ENCODE assay signal across 1 cellular context in the genomic region with DNA sequence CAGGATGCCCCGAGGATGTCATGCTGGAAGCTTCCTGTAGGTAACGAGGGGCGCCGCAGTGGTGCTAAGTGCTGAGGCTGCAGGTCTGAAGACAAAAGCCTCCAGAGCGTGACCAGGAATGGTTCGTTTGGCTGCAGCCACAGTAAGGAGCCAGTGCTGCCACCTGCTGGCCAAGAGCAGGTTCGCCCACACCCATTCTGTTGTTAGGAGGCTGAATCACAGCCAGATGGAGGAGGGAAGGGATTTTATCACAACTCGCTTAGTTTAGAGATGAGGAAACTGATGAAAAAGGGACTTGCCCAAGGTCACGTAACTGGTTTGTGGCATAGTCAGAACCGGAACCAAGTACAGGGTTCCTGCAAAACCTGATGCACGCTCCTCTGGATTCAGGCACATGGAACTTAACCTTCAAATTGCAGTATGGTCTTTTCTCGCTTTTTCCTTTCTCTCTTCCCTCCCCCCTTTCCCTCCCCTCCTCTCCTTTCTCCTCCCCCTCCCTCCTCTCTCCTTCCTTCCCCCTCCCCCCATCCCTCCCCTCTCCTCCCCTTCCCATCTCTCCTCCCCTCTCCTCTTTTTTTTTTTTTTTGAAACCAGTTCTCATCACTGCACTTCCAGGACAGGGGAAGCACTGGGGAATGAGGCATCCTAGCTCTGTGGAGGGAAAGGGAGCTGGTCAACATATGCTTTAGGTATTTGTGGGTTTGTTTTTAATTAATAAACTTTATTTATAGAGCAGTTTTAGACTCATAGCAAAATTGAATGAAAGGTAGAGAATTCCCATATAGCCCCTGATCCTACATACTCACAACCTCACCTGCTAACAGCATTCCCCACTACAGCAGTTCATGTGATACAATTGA.
TF ChIP-seq lines count a peak whose summit lies in the region.

No MANE protein-coding gene starts in this region.

TF ChIP-seq in HepG2, 621 proteins besides CTCF, POLR2A, EP300 and RAD21 (continued from another document and continues in another):
- TF ChIP-seq, protein P1, sequence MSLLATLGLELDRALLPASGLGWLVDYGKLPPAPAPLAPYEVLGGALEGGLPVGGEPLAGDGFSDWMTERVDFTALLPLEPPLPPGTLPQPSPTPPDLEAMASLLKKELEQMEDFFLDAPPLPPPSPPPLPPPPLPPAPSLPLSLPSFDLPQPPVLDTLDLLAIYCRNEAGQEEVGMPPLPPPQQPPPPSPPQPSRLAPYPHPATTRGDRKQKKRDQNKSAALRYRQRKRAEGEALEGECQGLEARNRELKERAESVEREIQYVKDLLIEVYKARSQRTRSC (CRISPR knock-in tag; IDR thresholded peaks at IDR 0.05; ENCODE audit: low read depth), result no peak
- TF ChIP-seq, protein P2, sequence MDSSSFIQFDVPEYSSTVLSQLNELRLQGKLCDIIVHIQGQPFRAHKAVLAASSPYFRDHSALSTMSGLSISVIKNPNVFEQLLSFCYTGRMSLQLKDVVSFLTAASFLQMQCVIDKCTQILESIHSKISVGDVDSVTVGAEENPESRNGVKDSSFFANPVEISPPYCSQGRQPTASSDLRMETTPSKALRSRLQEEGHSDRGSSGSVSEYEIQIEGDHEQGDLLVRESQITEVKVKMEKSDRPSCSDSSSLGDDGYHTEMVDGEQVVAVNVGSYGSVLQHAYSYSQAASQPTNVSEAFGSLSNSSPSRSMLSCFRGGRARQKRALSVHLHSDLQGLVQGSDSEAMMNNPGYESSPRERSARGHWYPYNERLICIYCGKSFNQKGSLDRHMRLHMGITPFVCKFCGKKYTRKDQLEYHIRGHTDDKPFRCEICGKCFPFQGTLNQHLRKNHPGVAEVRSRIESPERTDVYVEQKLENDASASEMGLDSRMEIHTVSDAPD (CRISPR knock-in tag; IDR thresholded peaks at IDR 0.05), result peak; percentile 36; the same call in 1 of the 2 replicates
- no peak for TF ChIP-seq ZNF296 (CRISPR knock-in tag; conservative IDR thresholded peaks at IDR 0.05)
- TF ChIP-seq, protein P3, sequence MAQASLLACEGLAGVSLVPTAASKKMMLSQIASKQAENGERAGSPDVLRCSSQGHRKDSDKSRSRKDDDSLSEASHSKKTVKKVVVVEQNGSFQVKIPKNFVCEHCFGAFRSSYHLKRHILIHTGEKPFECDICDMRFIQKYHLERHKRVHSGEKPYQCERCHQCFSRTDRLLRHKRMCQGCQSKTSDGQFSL (CRISPR knock-in tag; IDR thresholded peaks at IDR 0.05), result no peak
- TF ChIP-seq, protein P4, sequence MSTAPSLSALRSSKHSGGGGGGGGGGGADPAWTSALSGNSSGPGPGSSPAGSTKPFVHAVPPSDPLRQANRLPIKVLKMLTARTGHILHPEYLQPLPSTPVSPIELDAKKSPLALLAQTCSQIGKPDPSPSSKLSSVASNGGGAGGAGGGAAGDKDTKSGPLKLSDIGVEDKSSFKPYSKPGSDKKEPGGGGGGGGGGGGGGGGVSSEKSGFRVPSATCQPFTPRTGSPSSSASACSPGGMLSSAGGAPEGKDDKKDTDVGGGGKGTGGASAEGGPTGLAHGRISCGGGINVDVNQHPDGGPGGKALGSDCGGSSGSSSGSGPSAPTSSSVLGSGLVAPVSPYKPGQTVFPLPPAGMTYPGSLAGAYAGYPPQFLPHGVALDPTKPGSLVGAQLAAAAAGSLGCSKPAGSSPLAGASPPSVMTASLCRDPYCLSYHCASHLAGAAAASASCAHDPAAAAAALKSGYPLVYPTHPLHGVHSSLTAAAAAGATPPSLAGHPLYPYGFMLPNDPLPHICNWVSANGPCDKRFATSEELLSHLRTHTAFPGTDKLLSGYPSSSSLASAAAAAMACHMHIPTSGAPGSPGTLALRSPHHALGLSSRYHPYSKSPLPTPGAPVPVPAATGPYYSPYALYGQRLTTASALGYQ (CRISPR knock-in tag; IDR thresholded peaks at IDR 0.05), result no peak
- TF ChIP-seq GFI1 (CRISPR knock-in tag; IDR thresholded peaks at IDR 0.05; ENCODE audit: borderline replicate concordance), result 0 out of 2 replicates have a peak, but pooled peaks have one; percentile 30
- TF ChIP-seq ZNF558 (CRISPR knock-in tag; IDR thresholded peaks at IDR 0.05; ENCODE audit: borderline replicate concordance), result no peak
- TF ChIP-seq, protein P5, sequence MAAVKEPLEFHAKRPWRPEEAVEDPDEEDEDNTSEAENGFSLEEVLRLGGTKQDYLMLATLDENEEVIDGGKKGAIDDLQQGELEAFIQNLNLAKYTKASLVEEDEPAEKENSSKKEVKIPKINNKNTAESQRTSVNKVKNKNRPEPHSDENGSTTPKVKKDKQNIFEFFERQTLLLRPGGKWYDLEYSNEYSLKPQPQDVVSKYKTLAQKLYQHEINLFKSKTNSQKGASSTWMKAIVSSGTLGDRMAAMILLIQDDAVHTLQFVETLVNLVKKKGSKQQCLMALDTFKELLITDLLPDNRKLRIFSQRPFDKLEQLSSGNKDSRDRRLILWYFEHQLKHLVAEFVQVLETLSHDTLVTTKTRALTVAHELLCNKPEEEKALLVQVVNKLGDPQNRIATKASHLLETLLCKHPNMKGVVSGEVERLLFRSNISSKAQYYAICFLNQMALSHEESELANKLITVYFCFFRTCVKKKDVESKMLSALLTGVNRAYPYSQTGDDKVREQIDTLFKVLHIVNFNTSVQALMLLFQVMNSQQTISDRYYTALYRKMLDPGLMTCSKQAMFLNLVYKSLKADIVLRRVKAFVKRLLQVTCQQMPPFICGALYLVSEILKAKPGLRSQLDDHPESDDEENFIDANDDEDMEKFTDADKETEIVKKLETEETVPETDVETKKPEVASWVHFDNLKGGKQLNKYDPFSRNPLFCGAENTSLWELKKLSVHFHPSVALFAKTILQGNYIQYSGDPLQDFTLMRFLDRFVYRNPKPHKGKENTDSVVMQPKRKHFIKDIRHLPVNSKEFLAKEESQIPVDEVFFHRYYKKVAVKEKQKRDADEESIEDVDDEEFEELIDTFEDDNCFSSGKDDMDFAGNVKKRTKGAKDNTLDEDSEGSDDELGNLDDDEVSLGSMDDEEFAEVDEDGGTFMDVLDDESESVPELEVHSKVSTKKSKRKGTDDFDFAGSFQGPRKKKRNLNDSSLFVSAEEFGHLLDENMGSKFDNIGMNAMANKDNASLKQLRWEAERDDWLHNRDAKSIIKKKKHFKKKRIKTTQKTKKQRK (IDR thresholded peaks at IDR 0.05; ENCODE audit: low read length), result no peak
- no peak for TF ChIP-seq MXI1 (IDR thresholded peaks at IDR 0.05; ENCODE audit: borderline replicate concordance, low read depth, low read length)
- no peak for TF ChIP-seq RFX3 (CRISPR knock-in tag; IDR thresholded peaks at IDR 0.05)
- TF ChIP-seq ELF3 (CRISPR knock-in tag; IDR thresholded peaks at IDR 0.05), result peak; percentile 43; the same call in 1 of the 2 replicates
- TF ChIP-seq ZNF354B (CRISPR knock-in tag; IDR thresholded peaks at IDR 0.05), result no peak
- TF ChIP-seq RFX1 (IDR thresholded peaks at IDR 0.05), result no peak
- TF ChIP-seq SALL2 (CRISPR knock-in tag; IDR thresholded peaks at IDR 0.05), result peak; percentile 51; the same call in 1 of the 2 replicates
- TF ChIP-seq ATF7 (IDR thresholded peaks at IDR 0.05), result no peak
- no peak for TF ChIP-seq ATF7 (CRISPR knock-in tag; IDR thresholded peaks at IDR 0.05)
- TF ChIP-seq ZFY (CRISPR knock-in tag; IDR thresholded peaks at IDR 0.05), result peak; percentile 32; the same call in 1 of the 2 replicates
- TF ChIP-seq ZNF274 (CRISPR knock-in tag; IDR thresholded peaks at IDR 0.05), result no peak
- TF ChIP-seq AHR (CRISPR knock-in tag; IDR thresholded peaks at IDR 0.05), result no peak
- TF ChIP-seq DR1 (CRISPR knock-in tag; IDR thresholded peaks at IDR 0.05), result no peak
- TF ChIP-seq, protein P6, sequence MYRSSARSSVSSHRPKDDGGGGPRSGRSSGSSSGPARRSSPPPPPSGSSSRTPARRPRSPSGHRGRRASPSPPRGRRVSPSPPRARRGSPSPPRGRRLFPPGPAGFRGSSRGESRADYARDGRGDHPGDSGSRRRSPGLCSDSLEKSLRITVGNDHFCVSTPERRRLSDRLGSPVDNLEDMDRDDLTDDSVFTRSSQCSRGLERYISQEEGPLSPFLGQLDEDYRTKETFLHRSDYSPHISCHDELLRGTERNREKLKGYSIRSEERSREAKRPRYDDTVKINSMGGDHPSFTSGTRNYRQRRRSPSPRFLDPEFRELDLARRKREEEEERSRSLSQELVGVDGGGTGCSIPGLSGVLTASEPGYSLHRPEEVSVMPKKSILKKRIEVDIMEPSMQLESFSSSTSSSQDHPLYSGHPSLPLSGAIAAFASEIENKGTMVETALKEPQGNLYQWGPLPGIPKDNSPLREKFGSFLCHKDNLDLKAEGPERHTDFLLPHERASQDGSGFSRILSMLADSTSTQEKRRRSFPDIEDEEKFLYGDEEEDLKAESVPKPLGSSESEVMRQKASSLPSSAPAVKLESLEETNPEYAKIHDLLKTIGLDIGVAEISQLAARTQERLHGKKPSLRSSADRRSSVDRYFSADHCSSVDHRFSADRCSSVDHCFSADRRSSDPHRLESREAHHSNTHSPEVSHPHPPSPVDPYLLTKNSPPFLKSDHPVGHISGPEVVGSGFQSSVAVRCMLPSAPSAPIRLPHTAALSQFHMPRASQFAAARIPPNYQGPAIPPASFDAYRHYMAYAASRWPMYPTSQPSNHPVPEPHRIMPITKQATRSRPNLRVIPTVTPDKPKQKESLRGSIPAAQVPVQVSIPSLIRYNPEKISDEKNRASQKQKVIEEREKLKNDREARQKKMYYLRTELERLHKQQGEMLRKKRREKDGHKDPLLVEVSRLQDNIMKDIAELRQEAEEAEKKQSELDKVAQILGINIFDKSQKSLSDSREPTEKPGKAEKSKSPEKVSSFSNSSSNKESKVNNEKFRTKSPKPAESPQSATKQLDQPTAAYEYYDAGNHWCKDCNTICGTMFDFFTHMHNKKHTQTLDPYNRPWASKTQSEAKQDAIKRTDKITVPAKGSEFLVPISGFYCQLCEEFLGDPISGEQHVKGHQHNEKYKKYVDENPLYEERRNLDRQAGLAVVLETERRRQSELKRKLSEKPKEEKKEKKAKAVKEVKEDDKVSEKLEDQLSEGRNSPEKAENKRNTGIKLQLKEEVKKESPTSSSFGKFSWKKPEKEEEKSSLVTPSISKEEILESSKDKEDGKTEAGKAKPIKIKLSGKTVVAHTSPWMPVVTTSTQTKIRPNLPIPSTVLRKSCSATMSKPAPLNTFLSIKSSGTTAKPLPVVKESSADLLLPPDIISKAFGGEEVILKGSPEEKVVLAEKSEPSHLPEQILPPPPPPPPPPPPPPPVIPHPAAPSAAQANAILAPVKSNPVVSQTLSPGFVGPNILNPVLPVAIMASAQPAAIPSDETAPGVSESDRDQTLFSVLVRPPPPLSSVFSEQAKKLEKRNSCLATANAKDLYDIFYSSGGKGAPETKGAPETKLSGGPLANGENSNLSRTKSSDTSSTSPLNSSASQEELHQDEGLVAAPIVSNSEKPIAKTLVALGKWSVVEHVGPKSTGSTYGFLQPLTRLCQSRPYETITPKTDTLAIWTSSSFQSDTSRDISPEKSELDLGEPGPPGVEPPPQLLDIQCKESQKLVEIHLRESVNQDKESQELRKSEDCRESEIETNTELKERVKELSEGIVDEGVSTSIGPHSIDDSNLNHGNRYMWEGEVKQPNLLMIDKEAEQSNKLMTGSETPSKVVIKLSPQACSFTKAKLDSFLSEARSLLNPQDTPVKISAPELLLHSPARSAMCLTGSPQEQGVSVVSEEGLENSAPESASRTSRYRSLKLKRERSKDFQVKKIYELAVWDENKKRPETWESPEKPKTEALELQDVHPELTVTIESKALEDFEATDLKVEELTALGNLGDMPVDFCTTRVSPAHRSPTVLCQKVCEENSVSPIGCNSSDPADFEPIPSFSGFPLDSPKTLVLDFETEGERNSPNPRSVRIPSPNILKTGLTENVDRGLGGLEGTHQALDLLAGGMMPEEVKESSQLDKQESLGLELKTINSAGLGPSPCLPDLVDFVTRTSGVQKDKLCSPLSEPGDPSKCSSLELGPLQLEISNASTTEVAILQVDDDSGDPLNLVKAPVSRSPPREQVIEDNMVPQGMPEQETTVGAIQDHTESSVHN (CRISPR knock-in tag; IDR thresholded peaks at IDR 0.05), result no peak
- no peak for TF ChIP-seq DMAP1 (CRISPR knock-in tag; IDR thresholded peaks at IDR 0.05)
- no peak for TF ChIP-seq HOXA5 (CRISPR knock-in tag; IDR thresholded peaks at IDR 0.05)
- TF ChIP-seq NR2F2 (IDR thresholded peaks at IDR 0.05; ENCODE audit: borderline replicate concordance, low read depth), result no peak
- no peak for TF ChIP-seq FOXC1 (CRISPR knock-in tag; IDR thresholded peaks at IDR 0.05; ENCODE audit: borderline replicate concordance)
- TF ChIP-seq ZNF589 (CRISPR knock-in tag; conservative IDR thresholded peaks at IDR 0.05), result no peak
- no peak for TF ChIP-seq ZNF121 (CRISPR knock-in tag; IDR thresholded peaks at IDR 0.05)
- TF ChIP-seq ZBTB3 (CRISPR knock-in tag; IDR thresholded peaks at IDR 0.05; ENCODE audit: borderline replicate concordance, low read depth), result no peak
- TF ChIP-seq, protein P7, sequence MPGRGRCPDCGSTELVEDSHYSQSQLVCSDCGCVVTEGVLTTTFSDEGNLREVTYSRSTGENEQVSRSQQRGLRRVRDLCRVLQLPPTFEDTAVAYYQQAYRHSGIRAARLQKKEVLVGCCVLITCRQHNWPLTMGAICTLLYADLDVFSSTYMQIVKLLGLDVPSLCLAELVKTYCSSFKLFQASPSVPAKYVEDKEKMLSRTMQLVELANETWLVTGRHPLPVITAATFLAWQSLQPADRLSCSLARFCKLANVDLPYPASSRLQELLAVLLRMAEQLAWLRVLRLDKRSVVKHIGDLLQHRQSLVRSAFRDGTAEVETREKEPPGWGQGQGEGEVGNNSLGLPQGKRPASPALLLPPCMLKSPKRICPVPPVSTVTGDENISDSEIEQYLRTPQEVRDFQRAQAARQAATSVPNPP (CRISPR knock-in tag; IDR thresholded peaks at IDR 0.05), result no peak
- TF ChIP-seq, protein P8, sequence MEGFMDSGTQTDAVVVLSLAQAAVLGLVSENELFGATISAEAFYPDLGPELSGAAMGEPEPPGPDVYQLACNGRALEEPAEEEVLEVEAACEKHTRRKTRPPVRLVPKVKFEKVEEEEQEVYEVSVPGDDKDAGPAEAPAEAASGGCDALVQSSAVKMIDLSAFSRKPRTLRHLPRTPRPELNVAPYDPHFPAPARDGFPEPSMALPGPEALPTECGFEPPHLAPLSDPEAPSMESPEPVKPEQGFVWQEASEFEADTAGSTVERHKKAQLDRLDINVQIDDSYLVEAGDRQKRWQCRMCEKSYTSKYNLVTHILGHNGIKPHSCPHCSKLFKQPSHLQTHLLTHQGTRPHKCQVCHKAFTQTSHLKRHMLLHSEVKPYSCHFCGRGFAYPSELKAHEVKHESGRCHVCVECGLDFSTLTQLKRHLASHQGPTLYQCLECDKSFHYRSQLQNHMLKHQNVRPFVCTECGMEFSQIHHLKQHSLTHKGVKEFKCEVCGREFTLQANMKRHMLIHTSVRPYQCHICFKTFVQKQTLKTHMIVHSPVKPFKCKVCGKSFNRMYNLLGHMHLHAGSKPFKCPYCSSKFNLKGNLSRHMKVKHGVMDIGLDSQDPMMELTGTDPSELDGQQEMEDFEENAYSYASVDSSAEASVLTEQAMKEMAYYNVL (CRISPR knock-in tag; IDR thresholded peaks at IDR 0.05; ENCODE audit: borderline replicate concordance), result no peak
- no peak for TF ChIP-seq ZNF232 (CRISPR knock-in tag; IDR thresholded peaks at IDR 0.05; ENCODE audit: borderline replicate concordance)
- no peak for TF ChIP-seq ZNF629 (CRISPR knock-in tag; conservative IDR thresholded peaks at IDR 0.05)
- TF ChIP-seq CC2D1A (CRISPR knock-in tag; IDR thresholded peaks at IDR 0.05), result no peak
- TF ChIP-seq HDAC1 (CRISPR knock-in tag; IDR thresholded peaks at IDR 0.05), result peak; percentile 39; the same call in 1 of the 2 replicates
- TF ChIP-seq ZFP41 (CRISPR knock-in tag; IDR thresholded peaks at IDR 0.05; ENCODE audit: borderline replicate concordance), result no peak
- TF ChIP-seq ZNF644 (CRISPR knock-in tag; IDR thresholded peaks at IDR 0.05; ENCODE audit: low read depth), result no peak
- TF ChIP-seq ZNF678 (CRISPR knock-in tag; IDR thresholded peaks at IDR 0.05), result no peak
- TF ChIP-seq GZF1 (CRISPR knock-in tag; IDR thresholded peaks at IDR 0.05), result no peak
- peak; percentile 71 for TF ChIP-seq POGZ (CRISPR knock-in tag; IDR thresholded peaks at IDR 0.05)
- TF ChIP-seq PRMT3 (CRISPR knock-in tag; IDR thresholded peaks at IDR 0.05; ENCODE audit: borderline replicate concordance, low read depth), result no peak
- TF ChIP-seq ZNF703 (CRISPR knock-in tag; IDR thresholded peaks at IDR 0.05; ENCODE audit: borderline replicate concordance), result no peak
- TF ChIP-seq MAF1 (CRISPR knock-in tag; IDR thresholded peaks at IDR 0.05; ENCODE audit: borderline replicate concordance), result no peak
- TF ChIP-seq HNRNPL (IDR thresholded peaks at IDR 0.05; ENCODE audit: low read depth, low read length), result no peak
